9 cellular contexts compared by ENCODE assay signal in the genomic region with DNA sequence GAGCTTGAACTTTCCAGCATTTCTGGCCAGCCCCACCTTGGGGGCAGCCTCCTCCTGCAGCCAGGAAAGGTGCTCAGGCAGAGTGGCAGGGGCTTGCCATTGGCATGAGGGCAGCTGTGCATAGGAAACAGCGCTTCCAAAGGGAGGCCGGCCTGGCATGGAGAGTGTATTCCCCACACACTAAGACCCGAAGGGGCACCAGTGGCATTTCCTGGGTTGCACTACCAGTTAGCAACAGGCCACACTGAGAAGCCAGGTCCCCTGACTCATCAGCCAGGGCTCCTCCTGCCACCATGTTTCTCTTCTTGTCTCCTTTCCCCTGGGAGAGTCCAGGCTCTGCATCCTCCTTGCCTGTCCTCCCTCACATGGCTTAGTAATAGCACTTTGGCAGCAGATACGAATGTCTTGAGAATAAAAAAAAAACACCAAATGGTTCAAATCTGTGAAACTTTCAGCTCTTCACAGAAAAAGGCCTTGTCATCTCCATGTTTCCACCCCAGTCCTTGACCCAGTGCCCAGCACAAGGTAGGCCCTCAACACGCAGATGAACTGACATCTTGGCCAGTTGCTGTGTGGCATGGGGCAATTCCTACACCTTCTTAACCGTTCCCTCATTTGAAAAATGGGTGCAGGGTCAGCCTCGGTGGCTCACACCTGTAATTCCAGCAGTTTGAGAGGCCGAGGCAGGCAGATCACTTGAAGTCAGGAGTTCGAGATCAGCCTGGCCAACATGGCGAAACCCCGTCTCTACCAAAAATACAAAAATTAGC.
DNase-seq lines count a peak whose midpoint lies in the region; ATAC-seq, FAIRE-seq and TF ChIP-seq lines count a peak whose summit lies in the region.
"Had no signal": no experiment of that assay in that cellular context is flagged by ENCODE, and none has a peak within 500 bp of the region (broad histone marks: within the 10 kb centered on the region; RNA-seq: fewer than 3 reads in every experiment).

No MANE protein-coding gene starts in this region.

- no peak overlapping the region for H3K14ac ChIP-seq in H1 (ENCODE audit: insufficient read length)

- H3K79me2 ChIP-seq in H1 (ENCODE audit: control insufficient read depth in 1 of 2, insufficient read depth in 2 of 2, low read length in 2 of 2): no peaks in the 10 kb centered on the region

- H3K27me3 ChIP-seq in MG63 (no peaks in the 10 kb centered on the region), H1 (replicated peaks in 1 of 4; ENCODE audit: control insufficient read depth in 3 of 4, extremely low read depth in 1 of 4, insufficient read depth in 3 of 4, low read length in 3 of 4) (no peaks in the 10 kb centered on the region)

- peak overlapping the region; percentile 94 for H3K4ac ChIP-seq in H1 (replicated peaks; ENCODE audit: insufficient read length, low read depth, low read length)

- H3K36me3 Mint-ChIP-seq in mesothelial cell of epicardium: peaks cover 8% of the 10 kb centered on the region

- no peak overlapping the region for H4K5ac ChIP-seq in H1 (ENCODE audit: insufficient read length, low read depth, low read length)

- no peak overlapping the region for H4K8ac ChIP-seq in H1 (ENCODE audit: extremely low read depth, insufficient read depth, low read length)

- H2AFZ ChIP-seq in H1 (ENCODE audit: low read length): no peak overlapping the region

- no peak overlapping the region for H3K27ac ChIP-seq in H1 (ENCODE audit: low read depth, low read length)

- TF ChIP-seq EP300 in H1 (IDR thresholded peaks at IDR 0.05; ENCODE audit: borderline replicate concordance in 1 of 2, low read depth in 2 of 2, low read length in 2 of 2): no peak

- peaks cover 39% of the 10 kb centered on the region for H3K4me1 Mint-ChIP-seq in mesothelial cell of epicardium

- H3K23me2 ChIP-seq in H1 (ENCODE audit: low read depth, low read length): no peaks in the 10 kb centered on the region

- peak overlapping the region; percentile 87; the same call in 1 of the 2 replicates for H2BK20ac ChIP-seq in H1 (ENCODE audit: low read length)

- peaks cover 14% of the 10 kb centered on the region for H3K36me3 ChIP-seq in MG63
- no peaks in the 10 kb centered on the region for H3K36me3 ChIP-seq in H1 (ENCODE audit: control insufficient read depth in 2 of 4, insufficient read depth in 4 of 4, low read length in 3 of 4)

- H3K23ac ChIP-seq in H1 (ENCODE audit: insufficient read length): no peak overlapping the region

- CTCF ChIA-PET in H1 (lab: Charles Lee; ENCODE audit: partially characterized antibody): interaction anchor here (1.1 to 3.5 kb wide), 5 partner anchors 14 to 177 kb away, joined by 3 to 27 read pairs (median 4); no protein-coding TSS in a partner anchor

- H4K91ac ChIP-seq in H1 (replicated peaks; ENCODE audit: insufficient read length, low read length): peak overlapping the region; percentile 84

- peaks cover 10% of the 10 kb centered on the region for H3K9me3 ChIP-seq in MG63
- peaks cover 0 to 9% of the 10 kb centered on the region in 2 experiments; a peak in 2 of 4 replicates for H3K9me3 ChIP-seq in H1 (ENCODE audit: insufficient read depth in 2 of 2, low read depth in 1 of 2, low read length in 1 of 2)

- H3K9ac ChIP-seq in H1 (replicated peaks in 1 of 4; ENCODE audit: extremely low read depth in 1 of 4, low read depth in 3 of 4, low read length in 3 of 4): no peak overlapping the region

- no peak for TF ChIP-seq CTCF in H1 (IDR thresholded peaks at IDR 0.05; ENCODE audit: control extremely low read depth in 1 of 3, insufficient read depth in 1 of 3, low read depth in 1 of 3, low read length in 3 of 3)
- no peak for TF ChIP-seq CTCF in mesothelial cell of epicardium (IDR thresholded peaks at IDR 0.05; ENCODE audit: unreplicated experiment)

- FAIRE-seq in H1 (lab: Jason Lieb, UNC): no peak

- H3K79me1 ChIP-seq in H1 (ENCODE audit: low read depth, low read length): no peaks in the 10 kb centered on the region

- ATAC-seq in HG02610 (IDR thresholded peaks at IDR 0.05; ENCODE audit: unreplicated experiment) (no peak), HG03135 (IDR thresholded peaks at IDR 0.05; ENCODE audit: unreplicated experiment) (no peak), GM21717 (IDR thresholded peaks at IDR 0.05; ENCODE audit: unreplicated experiment) (no peak)
- ATAC-seq: activated CD8-positive, alpha-beta T cell treated with anti-CD3 and anti-CD28 coated beads for 36 hours had no signal

- peak overlapping the region; percentile 32; the same call in 1 of the 2 replicates for H3K18ac ChIP-seq in H1 (ENCODE audit: extremely low read depth, low read length)

- no peaks in the 10 kb centered on the region for H4K20me1 ChIP-seq in H1 (replicated peaks in 1 of 2; ENCODE audit: control insufficient read depth in 1 of 2, insufficient read depth in 2 of 2, low read length in 2 of 2)

- peak overlapping the region; percentile 96 for H3K27ac Mint-ChIP-seq in mesothelial cell of epicardium
- H3K27ac Mint-ChIP-seq: activated CD8-positive, alpha-beta T cell treated with anti-CD3 and anti-CD28 coated beads for 36 hours had no signal

- peak overlapping the region; percentile 99 for H2BK12ac ChIP-seq in H1 (ENCODE audit: low read depth, low read length)

- H3K4me3 Mint-ChIP-seq in mesothelial cell of epicardium: no peak overlapping the region
- H3K4me3 Mint-ChIP-seq: activated CD8-positive, alpha-beta T cell treated with anti-CD3 and anti-CD28 coated beads for 36 hours had no signal

- POLR2A ChIA-PET in H1 (lab: Charles Lee; ENCODE audit: partially characterized antibody): no interaction called here

- H2BK5ac ChIP-seq in H1 (ENCODE audit: low read depth, low read length): peak overlapping the region; percentile 85

- no peak for TF ChIP-seq RAD21 in H1 (IDR thresholded peaks at IDR 0.05 in 1 of 2, conservative IDR thresholded peaks at IDR 0.05 in 1 of 2; ENCODE audit: low read depth in 2 of 2, low read length in 2 of 2)

- H2BK120ac ChIP-seq in H1 (replicated peaks; ENCODE audit: low read depth, low read length): peak overlapping the region; percentile 28

- H3K4me3 ChIP-seq in MG63: no peak overlapping the region
- no peak overlapping the region for H3K4me3 ChIP-seq in H1 (ENCODE audit: extremely low read depth in 1 of 4, insufficient read depth in 2 of 4, low read depth in 3 of 4, low read length in 4 of 4)

- H2BK15ac ChIP-seq in H1 (ENCODE audit: low read length): 0 out of 2 replicates have a peak overlapping the region, but pooled peaks have one; percentile 92

- H3K4me1 ChIP-seq in H1 (replicated peaks in 1 of 4; ENCODE audit: control insufficient read depth in 3 of 4, insufficient read depth in 4 of 4, low read length in 3 of 4): peaks cover 0 to 9% (median 4%) of the 10 kb centered on the region in 4 experiments; a peak in 5 of 7 replicates

- H3K4me2 ChIP-seq in H1 (ENCODE audit: insufficient read depth in 1 of 2, low read depth in 2 of 2, low read length in 2 of 2): peak overlapping the region in 1 of 2 experiments; percentile 58; a peak in 1 of 4 replicates

- no peak for TF ChIP-seq POLR2A in H1 (IDR thresholded peaks at IDR 0.05; ENCODE audit: control extremely low read depth in 1 of 2, low read depth in 2 of 2, low read length in 2 of 2)

- peaks cover 5% of the 10 kb centered on the region for H3K9me3 Mint-ChIP-seq in mesothelial cell of epicardium
- H3K9me3 Mint-ChIP-seq: activated CD8-positive, alpha-beta T cell treated with anti-CD3 and anti-CD28 coated beads for 36 hours had no signal

- peak overlapping the region; percentile 99 for H2AK5ac ChIP-seq in H1 (ENCODE audit: low read depth, low read length)

- 99% methylated on average over 11 of the region's 11 CpGs; no CpG with 5 or more reads in 1 of the 2 experiments for WGBS in H1 (ENCODE audit: extremely low coverage in 1 of 2, insufficient coverage in 1 of 2, insufficient read length in 1 of 2, insufficient replicate concordance in 2 of 2, low coverage in 1 of 2, low lambda C conversion rate in 2 of 2, missing lambda C conversion rate in 1 of 2), 2 experiments

- DNase-seq in A172 (ENCODE audit: low spot score): peak; percentile 83
- DNase-seq in MG63: peak; percentile 91
- peak in 1 of 2 experiments; percentile 43 for DNase-seq in H1 (ENCODE audit: low read depth in 1 of 2, low spot score in 2 of 2)
- peak in 1 of 2 experiments; percentile 33 for DNase-seq in mesothelial cell of epicardium (ENCODE audit: low spot score in 2 of 2, unreplicated experiment in 2 of 2)
- DNase-seq in epidermal melanocyte (ENCODE audit: insufficient read length, low spot score): no peak
- DNase-seq: activated CD8-positive, alpha-beta T cell treated with anti-CD3 and anti-CD28 coated beads for 36 hours had no signal

- no peak overlapping the region for H3K56ac ChIP-seq in H1 (replicated peaks; ENCODE audit: insufficient read length, low read depth, low read length)

- no peaks in the 10 kb centered on the region for H3K27me3 Mint-ChIP-seq in mesothelial cell of epicardium (ENCODE audit: low read depth)
- H3K27me3 Mint-ChIP-seq: activated CD8-positive, alpha-beta T cell treated with anti-CD3 and anti-CD28 coated beads for 36 hours had no signal

TF ChIP-seq in H1, 55 proteins besides CTCF, POLR2A, EP300 and RAD21:
- no peak for TF ChIP-seq RXRA (IDR thresholded peaks at IDR 0.05; ENCODE audit: insufficient read depth, low read depth, low read length)
- TF ChIP-seq SRF (IDR thresholded peaks at IDR 0.05; ENCODE audit: low read depth, low read length): no peak
- no peak for TF ChIP-seq POLR2AphosphoS5 (IDR thresholded peaks at IDR 0.05; ENCODE audit: low read depth, low read length)
- TF ChIP-seq, protein P1, sequence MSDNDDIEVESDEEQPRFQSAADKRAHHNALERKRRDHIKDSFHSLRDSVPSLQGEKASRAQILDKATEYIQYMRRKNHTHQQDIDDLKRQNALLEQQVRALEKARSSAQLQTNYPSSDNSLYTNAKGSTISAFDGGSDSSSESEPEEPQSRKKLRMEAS (IDR thresholded peaks at IDR 0.05): no peak
- TF ChIP-seq TAF7 (optimal IDR thresholded peaks at IDR 0.05; ENCODE audit: borderline replicate concordance, low read depth, low read length): no peak
- TF ChIP-seq RNF2 (IDR thresholded peaks at IDR 0.05; ENCODE audit: borderline replicate concordance, low read depth, low read length, missing control alignments, poor library complexity, severe bottlenecking): no peak
- TF ChIP-seq KDM4A (IDR thresholded peaks at IDR 0.05; ENCODE audit: low read depth, low read length, severe bottlenecking): no peak
- TF ChIP-seq, protein P2, sequence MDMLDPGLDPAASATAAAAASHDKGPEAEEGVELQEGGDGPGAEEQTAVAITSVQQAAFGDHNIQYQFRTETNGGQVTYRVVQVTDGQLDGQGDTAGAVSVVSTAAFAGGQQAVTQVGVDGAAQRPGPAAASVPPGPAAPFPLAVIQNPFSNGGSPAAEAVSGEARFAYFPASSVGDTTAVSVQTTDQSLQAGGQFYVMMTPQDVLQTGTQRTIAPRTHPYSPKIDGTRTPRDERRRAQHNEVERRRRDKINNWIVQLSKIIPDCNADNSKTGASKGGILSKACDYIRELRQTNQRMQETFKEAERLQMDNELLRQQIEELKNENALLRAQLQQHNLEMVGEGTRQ (IDR thresholded peaks at IDR 0.05; ENCODE audit: low read length): no peak
